In genomic region chr1:231240883-231241735, GRCh38 we compare ENCODE assay signal across 1 cellular context.
A peak's percentile ranks its signal among the peaks of the same experiment; 100 is the strongest.
TF ChIP-seq lines count a peak whose summit lies in the region.

GNPAT (plus strand) TSS chr1:231241212; CDS start chr1:231241379, 167 bp downstream.

TF ChIP-seq in HCT116, 20 proteins besides CTCF, POLR2A, EP300 and RAD21 (continued from another document):
- TF ChIP-seq YY1 (IDR thresholded peaks at IDR 0.05; ENCODE audit: extremely low read depth, insufficient replicate concordance, low read depth, low read length) (peak; percentile 97), JUND (IDR thresholded peaks at IDR 0.05) (no peak), CBX3 (IDR thresholded peaks at IDR 0.05; ENCODE audit: low read depth) (no peak), TCF7L2 (IDR thresholded peaks at IDR 0.05; ENCODE audit: borderline replicate concordance, extremely low read depth, insufficient read depth, insufficient read length) (peak; percentile 49), EZH2 (IDR thresholded peaks at IDR 0.05) (no peak), POLR2AphosphoS5 (IDR thresholded peaks at IDR 0.05; ENCODE audit: low read depth, low read length) (peak; percentile 99), CEBPB (IDR thresholded peaks at IDR 0.05; ENCODE audit: low read depth) (no peak), ELF1 (IDR thresholded peaks at IDR 0.05; ENCODE audit: borderline replicate concordance, low read depth) (peak; percentile 100)
- TF ChIP-seq, protein P1, sequence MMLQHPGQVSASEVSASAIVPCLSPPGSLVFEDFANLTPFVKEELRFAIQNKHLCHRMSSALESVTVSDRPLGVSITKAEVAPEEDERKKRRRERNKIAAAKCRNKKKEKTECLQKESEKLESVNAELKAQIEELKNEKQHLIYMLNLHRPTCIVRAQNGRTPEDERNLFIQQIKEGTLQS (IDR thresholded peaks at IDR 0.05): no peak
- TF ChIP-seq, protein P2, sequence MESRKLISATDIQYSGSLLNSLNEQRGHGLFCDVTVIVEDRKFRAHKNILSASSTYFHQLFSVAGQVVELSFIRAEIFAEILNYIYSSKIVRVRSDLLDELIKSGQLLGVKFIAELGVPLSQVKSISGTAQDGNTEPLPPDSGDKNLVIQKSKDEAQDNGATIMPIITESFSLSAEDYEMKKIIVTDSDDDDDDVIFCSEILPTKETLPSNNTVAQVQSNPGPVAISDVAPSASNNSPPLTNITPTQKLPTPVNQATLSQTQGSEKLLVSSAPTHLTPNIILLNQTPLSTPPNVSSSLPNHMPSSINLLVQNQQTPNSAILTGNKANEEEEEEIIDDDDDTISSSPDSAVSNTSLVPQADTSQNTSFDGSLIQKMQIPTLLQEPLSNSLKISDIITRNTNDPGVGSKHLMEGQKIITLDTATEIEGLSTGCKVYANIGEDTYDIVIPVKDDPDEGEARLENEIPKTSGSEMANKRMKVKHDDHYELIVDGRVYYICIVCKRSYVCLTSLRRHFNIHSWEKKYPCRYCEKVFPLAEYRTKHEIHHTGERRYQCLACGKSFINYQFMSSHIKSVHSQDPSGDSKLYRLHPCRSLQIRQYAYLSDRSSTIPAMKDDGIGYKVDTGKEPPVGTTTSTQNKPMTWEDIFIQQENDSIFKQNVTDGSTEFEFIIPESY (IDR thresholded peaks at IDR 0.05; ENCODE audit: extremely low read depth, insufficient replicate concordance, low read length): peak; percentile 81
